Comparison of ENCODE assay signal across 17 cellular contexts in the genomic region with DNA sequence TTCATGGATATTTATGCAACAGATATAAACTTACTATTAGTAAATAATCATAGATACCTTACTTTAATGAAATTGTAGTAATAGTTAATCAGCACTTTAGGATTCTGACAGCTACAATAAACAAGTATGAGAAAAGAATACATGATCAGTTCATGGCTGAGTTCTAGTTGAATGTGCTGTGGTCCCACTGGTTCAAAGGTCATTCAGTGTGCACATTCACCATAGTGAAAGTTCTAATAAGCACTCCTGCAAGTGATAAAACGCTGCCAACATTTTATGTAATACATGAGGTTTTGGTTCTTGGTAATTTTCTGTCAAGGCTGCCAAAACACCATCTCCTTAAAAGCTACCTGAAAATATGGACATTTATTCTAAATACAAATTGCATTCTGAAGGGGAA.
DNase-seq lines count a peak whose midpoint lies in the region; TF ChIP-seq lines count a peak whose summit lies in the region.
"Had no signal": no experiment of that assay in that cellular context is flagged by ENCODE, and none has a peak within 500 bp of the region (broad histone marks: within the 10 kb centered on the region; RNA-seq: fewer than 3 reads in every experiment).

No MANE protein-coding gene starts in this region.

- no peak overlapping the region for H3K27ac Mint-ChIP-seq in CD4-positive, alpha-beta memory T cell

- peaks cover 100% of the 10 kb centered on the region for H3K79me2 ChIP-seq in GM23248 (ENCODE audit: insufficient read depth)

- CTCF ChIA-PET in CD4-positive, alpha-beta memory T cell (lab: Charles Lee; ENCODE audit: partially characterized antibody), result no interaction called here

- H3K4me3 Mint-ChIP-seq in CD4-positive, alpha-beta memory T cell, result no peak overlapping the region

- no peaks in the 10 kb centered on the region for H3K27me3 ChIP-seq in GM23248 (replicated peaks; ENCODE audit: insufficient read depth)
- no peaks in the 10 kb centered on the region for H3K27me3 ChIP-seq in liver (ENCODE audit: control insufficient read depth in 4 of 4, insufficient read depth in 4 of 4, low read length in 3 of 4)
- H3K27me3 ChIP-seq in CD4-positive, alpha-beta memory T cell (ENCODE audit: insufficient read depth, low read length), result no peaks in the 10 kb centered on the region

- POLR2A ChIA-PET in CD4-positive, alpha-beta memory T cell (lab: Charles Lee; ENCODE audit: partially characterized antibody), result no interaction called here

- no peaks in the 10 kb centered on the region for H3K27me3 Mint-ChIP-seq in CD4-positive, alpha-beta memory T cell

- H3K9me3 ChIP-seq in GM23248 (ENCODE audit: low read depth) (no peaks in the 10 kb centered on the region), liver (ENCODE audit: control insufficient read depth in 4 of 4, low read length in 3 of 4) (no peaks in the 10 kb centered on the region)
- no peaks in the 10 kb centered on the region for H3K9me3 ChIP-seq in CD4-positive, alpha-beta memory T cell (ENCODE audit: control insufficient read depth in 1 of 2, low read length in 2 of 2)

- H3K4me1 Mint-ChIP-seq in CD4-positive, alpha-beta memory T cell, result peaks cover 0 to 2% (median 0%) of the 10 kb centered on the region in 4 donors

- TF ChIP-seq CTCF in astrocyte of the cerebellum (IDR thresholded peaks at IDR 0.05; ENCODE audit: low read depth, low read length, missing control alignments) (no peak), fibroblast of mammary gland (conservative IDR thresholded peaks at IDR 0.05; ENCODE audit: control insufficient read depth, insufficient read depth, low read depth, low read length) (no peak), liver (IDR thresholded peaks at IDR 0.05; ENCODE audit: low read depth, low read length, missing input control) (no peak)

- H3K9ac ChIP-seq in GM23248, result no peak overlapping the region
- no peak overlapping the region for H3K9ac ChIP-seq in liver (ENCODE audit: low read depth in 1 of 2, low read length in 2 of 2)

- H3K9me2 ChIP-seq in GM23248 (ENCODE audit: insufficient read depth), result no peaks in the 10 kb centered on the region

- H3K4me2 ChIP-seq in GM23248 (ENCODE audit: unreplicated experiment), result no peak overlapping the region

- no peaks in the 10 kb centered on the region; the same call in 1 of the 2 replicates for H4K20me1 ChIP-seq in GM23248 (ENCODE audit: insufficient read depth)

- WGBS in GM23248 (ENCODE audit: low coverage in 1 of 2, low lambda C conversion rate in 2 of 2, missing lambda C conversion rate in 2 of 2), 2 experiments, result 53 to 66% methylated on average over 1 of the region's 1 CpG
- WGBS in liver, result 25% methylated on average over 1 of the region's 1 CpG

- H3K36me3 ChIP-seq in GM23248 (ENCODE audit: low read depth), result peaks cover 32% of the 10 kb centered on the region
- H3K36me3 ChIP-seq in liver (ENCODE audit: control insufficient read depth in 4 of 4, insufficient read depth in 3 of 4, low read depth in 1 of 4, low read length in 3 of 4), result peaks cover 0 to 2% (median under 1%) of the 10 kb centered on the region in 4 donors
- no peaks in the 10 kb centered on the region for H3K36me3 ChIP-seq in CD4-positive, alpha-beta memory T cell (ENCODE audit: insufficient read depth, low read length)

- H3K4me3 ChIP-seq in GM23248, result no peak overlapping the region
- no peak overlapping the region for H3K4me3 ChIP-seq in astrocyte of the cerebellum (ENCODE audit: low read depth, low read length)
- H3K4me3 ChIP-seq in fibroblast of mammary gland (ENCODE audit: control insufficient read depth, low read depth, low read length), result no peak overlapping the region
- no peak overlapping the region for H3K4me3 ChIP-seq in liver (ENCODE audit: low read depth in 1 of 3, low read length in 3 of 3)
- no peak overlapping the region for H3K4me3 ChIP-seq in CD4-positive, alpha-beta memory T cell (ENCODE audit: low read length in 2 of 2)

- TF ChIP-seq RAD21 in liver (IDR thresholded peaks at IDR 0.05), result peak in 1 of 2 donors; percentile 25

- DNase-seq in GM23248, result peak; percentile 5
- DNase-seq in astrocyte of the cerebellum (ENCODE audit: low read depth), result peak; percentile 27
- peak; percentile 24 for DNase-seq in fibroblast of mammary gland (ENCODE audit: low read depth)
- no peak for DNase-seq in activated naive CD4-positive, alpha-beta T cell treated with anti-CD3 and anti-CD28 coated beads, Interleukin-2, amount 50 U/mL, for 16 hours
- no peak for DNase-seq in CD4-positive, alpha-beta memory T cell
- DNase-seq in hypothalamus (lab: John Stamatoyannopoulos, UW), result no peak
- no peak for DNase-seq in NCI-H146 (lab: John Stamatoyannopoulos, UW)
- DNase-seq: DMS153; GF-D8; KBM-7; NCI-H1105; NCI-H1694; NCI-H2081 treated with DMSO at 0.1 percent for 48 hours; NK-92 treated with Interleukin-12 subunit alpha and Interleukin-12 subunit beta, amount 100 ng/mL, for 24 hours; Right ventricle myocardium superior had no signal

- in situ Hi-C loops in GM23248 (cut with MboI) (no loop called here), astrocyte of the cerebellum (cut with HindIII; ENCODE audit: low sequenced_read_pairs) (no loop called here)

- H3K9me3 Mint-ChIP-seq in CD4-positive, alpha-beta memory T cell, result no peaks in the 10 kb centered on the region

- intact Hi-C loops in CD4-positive, alpha-beta memory T cell (cut with micrococcal nuclease), result no loop called here

- H3K36me3 Mint-ChIP-seq in CD4-positive, alpha-beta memory T cell, result peaks cover 12% of the 10 kb centered on the region in 2 donors

- no peak overlapping the region for H3K27ac ChIP-seq in GM23248
- H3K27ac ChIP-seq in liver (ENCODE audit: low read depth in 1 of 2, low read length in 2 of 2), result no peak overlapping the region
- H3K27ac ChIP-seq in CD4-positive, alpha-beta memory T cell (ENCODE audit: low read depth, low read length), result no peak overlapping the region
- H3K27ac ChIP-seq: 22Rv1 had no signal

- H3F3A ChIP-seq in GM23248 (ENCODE audit: insufficient read depth), result peaks cover 33% of the 10 kb centered on the region; the same call in 1 of the 2 replicates

- H3K4me1 ChIP-seq in GM23248 (ENCODE audit: insufficient read depth) (no peaks in the 10 kb centered on the region; the same call in 1 of the 2 replicates), liver (ENCODE audit: control insufficient read depth in 4 of 4, insufficient read depth in 4 of 4, low read length in 3 of 4) (peaks cover 0 to 10% (median 4%) of the 10 kb centered on the region in 4 donors)
- H3K4me1 ChIP-seq in CD4-positive, alpha-beta memory T cell (ENCODE audit: insufficient read depth, low read length), result no peaks in the 10 kb centered on the region

- H2AFZ ChIP-seq in GM23248, result no peak overlapping the region

TF ChIP-seq in liver, 16 proteins besides CTCF, POLR2A, EP300 and RAD21:
- TF ChIP-seq RXRA (IDR thresholded peaks at IDR 0.05) (peak; percentile 57 to 72), YY1 (IDR thresholded peaks at IDR 0.05) (peak; percentile 43), HNF4A (conservative IDR thresholded peaks at IDR 0.05) (peak; percentile 75 to 82), REST (IDR thresholded peaks at IDR 0.05) (no peak), FOXA1 (IDR thresholded peaks at IDR 0.05) (no peak), NR2F2 (IDR thresholded peaks at IDR 0.05) (peak; percentile 50), SP1 (IDR thresholded peaks at IDR 0.05) (peak; percentile 19), EGR1 (IDR thresholded peaks at IDR 0.05; ENCODE audit: low read depth in 2 of 2) (no peak)

Comparison
In these comparisons a context has a peak if more than half of its experiments do, and no peak if none do; other contexts are left out.
1. DNase-seq: peak in GM23248 (single experiment), astrocyte of the cerebellum (single experiment) and fibroblast of mammary gland (single experiment); none in activated naive CD4-positive, alpha-beta T cell treated with anti-CD3 and anti-CD28 coated beads, Interleukin-2, amount 50 U/mL, for 16 hours (single experiment), CD4-positive, alpha-beta memory T cell (0 of 5), hypothalamus (0 of 51) and NCI-H146 (single experiment).